ENCODE assay signal across 17 cellular contexts in genomic region chr1:192053661-192054060, GRCh38.
"Had no signal": no experiment of that assay in that cellular context is flagged by ENCODE, and none has a peak within 500 bp of the region (broad histone marks: within the 10 kb centered on the region; RNA-seq: fewer than 3 reads in every experiment).

No MANE protein-coding gene starts in this region.

- H3K27me3 ChIP-seq: neural progenitor cell, sigmoid colon, tibial nerve, uterus had no signal

- H3K27ac ChIP-seq: neural progenitor cell, sigmoid colon, tibial nerve, uterus had no signal

- ATAC-seq: activated CD4-positive, CD25-positive, alpha-beta regulatory T cell treated with anti-CD3 and anti-CD28 coated beads, Interleukin-2, amount 50 U/mL, for 24 hours; stimulated activated effector memory CD8-positive, alpha-beta T cell treated with anti-CD3 and anti-CD28 coated beads, Interleukin-12 subunit alpha, Interleukin-12 subunit beta, amount 100 ng/mL, for 72 hours had no signal

- H3K9me3 ChIP-seq: sigmoid colon, tibial nerve, uterus had no signal

- H3K36me3 ChIP-seq: neural progenitor cell, sigmoid colon, tibial nerve, uterus had no signal

- H3K4me3 ChIP-seq: lung, neural progenitor cell, sigmoid colon, tibial nerve, uterus had no signal

- DNase-seq: activated CD4-positive, alpha-beta T cell treated with anti-CD3 and anti-CD28 coated beads, Interleukin-2, amount 50 U/mL, for 1 hour; activated CD8-positive, alpha-beta memory T cell treated with anti-CD3 and anti-CD28 coated beads for 24 hours; activated naive CD8-positive, alpha-beta T cell treated with anti-CD3 and anti-CD28 coated beads for 36 hours; kidney glomerular epithelial cell; midbrain; naive B cell; sigmoid colon; stimulated activated CD4-positive, alpha-beta T cell treated with anti-CD3 and anti-CD28 coated beads, Interleukin-12 subunit alpha, Interleukin-12 subunit beta, amount 100 ng/mL, for 4 hours; stimulated activated CD4-positive, alpha-beta T cell treated with anti-CD3 and anti-CD28 coated beads, Interleukin-2, amount 100 ng/mL, for 24 hours; T-helper 1 cell; T1000; uterus had no signal

- H3K4me1 ChIP-seq: neural progenitor cell, uterus had no signal
